ENCODE assay signal across 8 cellular contexts in the genomic region with DNA sequence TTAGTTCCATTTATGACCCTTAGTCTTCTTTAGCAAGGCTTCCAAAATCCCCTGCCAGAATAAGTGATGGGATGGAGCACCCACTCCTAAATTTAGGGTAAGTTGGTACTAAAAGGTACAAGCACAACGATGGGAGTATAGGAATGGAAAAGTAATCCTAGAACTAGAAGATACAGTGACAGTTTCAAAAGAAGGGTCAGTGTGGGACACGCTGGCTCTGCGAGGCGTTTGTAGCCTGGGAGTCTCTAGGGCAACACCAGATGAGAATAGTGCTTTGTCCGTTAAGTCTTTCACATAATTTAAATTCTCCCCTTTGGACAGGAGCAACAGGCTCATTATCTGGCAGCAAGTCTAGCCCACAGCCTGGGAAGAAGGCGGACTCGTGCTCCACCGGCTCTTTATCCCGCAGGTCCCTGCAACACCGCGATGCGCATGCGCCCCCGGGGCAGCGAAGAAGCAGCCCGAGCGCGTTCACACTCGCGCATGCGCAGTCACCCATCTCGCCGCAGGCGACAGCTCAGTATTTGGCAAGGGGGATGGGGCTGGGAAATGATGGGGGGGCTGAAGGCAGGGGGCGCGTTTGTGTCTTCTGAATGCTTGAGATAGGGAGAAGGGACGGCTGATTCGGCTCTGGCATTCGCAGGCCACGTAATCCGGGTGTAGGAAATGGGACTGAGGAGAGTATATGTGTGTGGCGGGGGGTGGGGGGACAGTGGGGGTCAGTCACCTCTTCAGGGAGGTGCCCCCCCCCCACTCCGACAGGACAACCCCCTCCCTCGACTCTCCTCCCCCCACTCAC. TPM values are rescaled to one million over a fixed set of nuclear protein-coding genes. Genes with fewer than 3 reads are reported as not detected.
DNase-seq lines count a peak whose midpoint lies in the region; ATAC-seq and TF ChIP-seq lines count a peak whose summit lies in the region.

No MANE protein-coding gene starts in this region.

- TF ChIP-seq CTCF in progenitor cell of endocrine pancreas (IDR thresholded peaks at IDR 0.05; ENCODE audit: unreplicated experiment) (no peak), upper lobe of right lung (IDR thresholded peaks at IDR 0.05) (no peak)

- H3K9me3 ChIP-seq in upper lobe of right lung, result no peaks in the 10 kb centered on the region

- peak overlapping the region; percentile 99 for H3K27ac Mint-ChIP-seq in progenitor cell of endocrine pancreas

- H3K4me3 ChIP-seq in upper lobe of right lung, result peak overlapping the region; percentile 77

- peaks cover 32% of the 10 kb centered on the region for H3K4me1 ChIP-seq in upper lobe of right lung

- peaks cover 31% of the 10 kb centered on the region for H3K4me1 Mint-ChIP-seq in progenitor cell of endocrine pancreas (ENCODE audit: low read depth)

- H3K36me3 ChIP-seq in upper lobe of right lung, result peaks cover 14% of the 10 kb centered on the region

- ATAC-seq in HG02642 (IDR thresholded peaks at IDR 0.05; ENCODE audit: poor library complexity, unreplicated experiment), result peak; percentile 65
- ATAC-seq in left ventricle myocardium superior, result peak; percentile 83
- ATAC-seq in upper lobe of right lung, result peak; percentile 72

- no peaks in the 10 kb centered on the region for H3K27me3 ChIP-seq in upper lobe of right lung

- H3K27ac ChIP-seq in upper lobe of right lung, result peak overlapping the region; percentile 96

- peaks cover 11% of the 10 kb centered on the region for H3K36me3 Mint-ChIP-seq in progenitor cell of endocrine pancreas (ENCODE audit: insufficient read depth)

- H3K27me3 Mint-ChIP-seq in progenitor cell of endocrine pancreas, result no peaks in the 10 kb centered on the region

- intact Hi-C loops in left ventricle myocardium superior (cut with micrococcal nuclease) (no loop called here), upper lobe of right lung (cut with DNase I) (no loop called here)

- peak overlapping the region; percentile 99 for H3K4me3 Mint-ChIP-seq in progenitor cell of endocrine pancreas (ENCODE audit: low read depth)

- peaks cover 4% of the 10 kb centered on the region for H3K9me3 Mint-ChIP-seq in progenitor cell of endocrine pancreas (ENCODE audit: low read depth)

- DNase-seq in GM04503 (ENCODE audit: low read depth), result peak; percentile 54
- DNase-seq in NCI-H146 treated with DMSO at 0.1 percent for 48 hours (lab: John Stamatoyannopoulos, UW; ENCODE audit: unreplicated experiment), result peak; percentile 72
- DNase-seq in T-helper 1 cell, result peak; percentile 94 to 97 (median 96)
- peak; percentile 79 for DNase-seq in amniotic stem cell (lab: John Stamatoyannopoulos, UW)
- DNase-seq in left ventricle myocardium superior, result peak; percentile 99
- DNase-seq in progenitor cell of endocrine pancreas (ENCODE audit: low spot score, unreplicated experiment), result peak; percentile 96
- DNase-seq in upper lobe of right lung, result peak; percentile 99

RNA-seq across cellular contexts. Expression of a gene that starts 0.6 kb away (rescaled TPM):
- total RNA-seq in left ventricle myocardium superior (77.8 TPM), progenitor cell of endocrine pancreas (53.7 and 58.0 TPM in 2 replicates), upper lobe of right lung (87.3 TPM)

RNA-seq across cellular contexts. Expression of a gene that starts 30.4 kb away (rescaled TPM):
- 61.5 TPM for total RNA-seq in left ventricle myocardium superior
- total RNA-seq in progenitor cell of endocrine pancreas, result 67.4 and 72.2 TPM in 2 replicates
- total RNA-seq in upper lobe of right lung, result 48.1 TPM

Comparison
In these comparisons a context has a peak if more than half of its experiments do, and no peak if none do; other contexts are left out.
1. Peak in every context shown above with its lines: DNase-seq, ATAC-seq, H3K4me3 ChIP-seq and H3K27ac ChIP-seq.